Comparison of ENCODE assay signal across 1 cellular context in the genomic region with DNA sequence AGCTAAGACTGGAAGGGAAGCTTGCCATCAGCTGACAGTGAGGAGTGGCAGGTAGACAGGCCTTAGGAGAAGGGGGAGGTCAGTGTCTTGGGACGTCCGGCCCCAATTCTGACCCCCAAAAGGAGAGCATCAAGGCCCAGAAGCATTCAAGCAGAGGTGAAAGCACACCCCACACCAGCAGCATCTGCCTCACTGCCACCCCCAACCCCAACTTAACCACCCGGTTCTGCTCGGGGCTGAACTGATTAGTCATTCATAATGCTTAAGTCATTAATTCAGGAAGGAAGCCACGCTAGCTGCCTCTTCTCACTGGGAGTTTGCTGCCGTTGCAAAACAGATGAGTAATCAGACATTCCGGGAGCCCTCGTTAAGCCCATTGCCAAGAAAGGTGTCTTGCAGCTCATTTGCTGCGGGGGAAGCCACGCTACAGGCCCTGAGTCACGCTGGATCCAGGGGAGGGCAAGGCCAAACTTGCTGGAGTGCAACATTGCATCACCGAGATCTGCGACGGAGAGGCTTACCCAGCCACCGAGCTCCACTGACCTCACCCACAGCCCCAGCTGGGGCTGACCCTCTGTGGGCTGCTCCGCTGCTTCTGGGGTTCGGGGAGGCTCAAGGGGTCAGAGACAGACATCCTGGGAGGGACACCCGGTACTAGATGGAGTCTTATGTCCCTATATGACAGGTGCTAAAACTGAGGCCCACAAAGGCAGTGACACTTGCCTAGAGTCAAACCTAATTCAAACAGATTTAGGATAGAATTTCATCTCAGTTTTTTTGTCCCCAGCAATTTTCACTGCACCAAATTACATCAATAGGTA.
TF ChIP-seq lines count a peak whose summit lies in the region.

No MANE protein-coding gene starts in this region.

TF ChIP-seq in HepG2, 621 proteins besides CTCF, POLR2A, EP300 and RAD21 (continues in another document):
- TF ChIP-seq SIX4 (CRISPR knock-in tag; IDR thresholded peaks at IDR 0.05) (no peak), SRSF9 (IDR thresholded peaks at IDR 0.05; ENCODE audit: borderline replicate concordance, insufficient read depth, low read depth, low read length, poor library complexity, severe bottlenecking) (no peak), RBFOX2 (IDR thresholded peaks at IDR 0.05; ENCODE audit: low read depth, low read length) (no peak), SRY (CRISPR knock-in tag; IDR thresholded peaks at IDR 0.05) (no peak), ZZZ3 (CRISPR knock-in tag; IDR thresholded peaks at IDR 0.05; ENCODE audit: borderline replicate concordance) (no peak), ARNT (IDR thresholded peaks at IDR 0.05) (no peak), ZNF546 (CRISPR knock-in tag; conservative IDR thresholded peaks at IDR 0.05) (no peak), ETV5 (CRISPR knock-in tag; IDR thresholded peaks at IDR 0.05; ENCODE audit: borderline replicate concordance) (no peak), ZNF75D (CRISPR knock-in tag; IDR thresholded peaks at IDR 0.05; ENCODE audit: borderline replicate concordance) (no peak), ZNF12 (CRISPR knock-in tag; IDR thresholded peaks at IDR 0.05) (peak; percentile 29; the same call in 1 of the 2 replicates), SMAD3 (CRISPR knock-in tag; IDR thresholded peaks at IDR 0.05) (peak; percentile 80; the same call in 1 of the 2 replicates), GATA4 (IDR thresholded peaks at IDR 0.05; ENCODE audit: borderline replicate concordance, low read depth) (no peak), ZNF598 (CRISPR knock-in tag; IDR thresholded peaks at IDR 0.05; ENCODE audit: borderline replicate concordance) (no peak), HOXD1 (CRISPR knock-in tag; IDR thresholded peaks at IDR 0.05) (no peak), ZNF616 (CRISPR knock-in tag; IDR thresholded peaks at IDR 0.05; ENCODE audit: low read depth) (no peak), NFYB (CRISPR knock-in tag; IDR thresholded peaks at IDR 0.05) (no peak), ZBTB7A (CRISPR knock-in tag; IDR thresholded peaks at IDR 0.05) (no peak), MED13 (CRISPR knock-in tag; IDR thresholded peaks at IDR 0.05) (no peak), ZNF781 (CRISPR knock-in tag; IDR thresholded peaks at IDR 0.05; ENCODE audit: borderline replicate concordance, not compliant biosample characterization) (peak; percentile 41), FOXC1 (CRISPR knock-in tag; IDR thresholded peaks at IDR 0.05; ENCODE audit: borderline replicate concordance) (no peak)
- TF ChIP-seq, protein P1, sequence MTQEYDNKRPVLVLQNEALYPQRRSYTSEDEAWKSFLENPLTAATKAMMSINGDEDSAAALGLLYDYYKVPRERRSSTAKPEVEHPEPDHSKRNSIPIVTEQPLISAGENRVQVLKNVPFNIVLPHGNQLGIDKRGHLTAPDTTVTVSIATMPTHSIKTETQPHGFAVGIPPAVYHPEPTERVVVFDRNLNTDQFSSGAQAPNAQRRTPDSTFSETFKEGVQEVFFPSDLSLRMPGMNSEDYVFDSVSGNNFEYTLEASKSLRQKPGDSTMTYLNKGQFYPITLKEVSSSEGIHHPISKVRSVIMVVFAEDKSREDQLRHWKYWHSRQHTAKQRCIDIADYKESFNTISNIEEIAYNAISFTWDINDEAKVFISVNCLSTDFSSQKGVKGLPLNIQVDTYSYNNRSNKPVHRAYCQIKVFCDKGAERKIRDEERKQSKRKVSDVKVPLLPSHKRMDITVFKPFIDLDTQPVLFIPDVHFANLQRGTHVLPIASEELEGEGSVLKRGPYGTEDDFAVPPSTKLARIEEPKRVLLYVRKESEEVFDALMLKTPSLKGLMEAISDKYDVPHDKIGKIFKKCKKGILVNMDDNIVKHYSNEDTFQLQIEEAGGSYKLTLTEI (CRISPR knock-in tag; conservative IDR thresholded peaks at IDR 0.05), result no peak
- TF ChIP-seq, protein P2, sequence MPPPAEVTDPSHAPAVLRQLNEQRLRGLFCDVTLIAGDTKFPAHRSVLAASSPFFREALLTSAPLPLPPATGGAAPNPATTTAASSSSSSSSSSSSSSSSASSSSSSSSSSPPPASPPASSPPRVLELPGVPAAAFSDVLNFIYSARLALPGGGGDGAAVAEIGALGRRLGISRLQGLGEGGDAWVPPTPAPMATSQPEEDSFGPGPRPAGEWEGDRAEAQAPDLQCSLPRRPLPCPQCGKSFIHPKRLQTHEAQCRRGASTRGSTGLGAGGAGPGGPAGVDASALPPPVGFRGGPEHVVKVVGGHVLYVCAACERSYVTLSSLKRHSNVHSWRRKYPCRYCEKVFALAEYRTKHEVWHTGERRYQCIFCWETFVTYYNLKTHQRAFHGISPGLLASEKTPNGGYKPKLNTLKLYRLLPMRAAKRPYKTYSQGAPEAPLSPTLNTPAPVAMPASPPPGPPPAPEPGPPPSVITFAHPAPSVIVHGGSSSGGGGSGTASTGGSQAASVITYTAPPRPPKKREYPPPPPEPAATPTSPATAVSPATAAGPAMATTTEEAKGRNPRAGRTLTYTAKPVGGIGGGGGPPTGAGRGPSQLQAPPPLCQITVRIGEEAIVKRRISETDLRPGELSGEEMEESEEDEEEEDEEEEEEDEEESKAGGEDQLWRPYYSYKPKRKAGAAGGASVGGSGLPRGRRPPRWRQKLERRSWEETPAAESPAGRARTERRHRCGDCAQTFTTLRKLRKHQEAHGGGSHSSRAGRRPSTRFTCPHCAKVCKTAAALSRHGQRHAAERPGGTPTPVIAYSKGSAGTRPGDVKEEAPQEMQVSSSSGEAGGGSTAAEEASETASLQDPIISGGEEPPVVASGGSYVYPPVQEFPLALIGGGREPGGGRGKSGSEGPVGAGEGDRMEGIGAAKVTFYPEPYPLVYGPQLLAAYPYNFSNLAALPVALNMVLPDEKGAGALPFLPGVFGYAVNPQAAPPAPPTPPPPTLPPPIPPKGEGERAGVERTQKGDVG (CRISPR knock-in tag; IDR thresholded peaks at IDR 0.05; ENCODE audit: borderline replicate concordance), result no peak
- TF ChIP-seq, protein P3, sequence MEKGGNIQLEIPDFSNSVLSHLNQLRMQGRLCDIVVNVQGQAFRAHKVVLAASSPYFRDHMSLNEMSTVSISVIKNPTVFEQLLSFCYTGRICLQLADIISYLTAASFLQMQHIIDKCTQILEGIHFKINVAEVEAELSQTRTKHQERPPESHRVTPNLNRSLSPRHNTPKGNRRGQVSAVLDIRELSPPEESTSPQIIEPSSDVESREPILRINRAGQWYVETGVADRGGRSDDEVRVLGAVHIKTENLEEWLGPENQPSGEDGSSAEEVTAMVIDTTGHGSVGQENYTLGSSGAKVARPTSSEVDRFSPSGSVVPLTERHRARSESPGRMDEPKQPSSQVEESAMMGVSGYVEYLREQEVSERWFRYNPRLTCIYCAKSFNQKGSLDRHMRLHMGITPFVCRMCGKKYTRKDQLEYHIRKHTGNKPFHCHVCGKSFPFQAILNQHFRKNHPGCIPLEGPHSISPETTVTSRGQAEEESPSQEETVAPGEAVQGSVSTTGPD (CRISPR knock-in tag; IDR thresholded peaks at IDR 0.05), result no peak
- TF ChIP-seq, protein P4, sequence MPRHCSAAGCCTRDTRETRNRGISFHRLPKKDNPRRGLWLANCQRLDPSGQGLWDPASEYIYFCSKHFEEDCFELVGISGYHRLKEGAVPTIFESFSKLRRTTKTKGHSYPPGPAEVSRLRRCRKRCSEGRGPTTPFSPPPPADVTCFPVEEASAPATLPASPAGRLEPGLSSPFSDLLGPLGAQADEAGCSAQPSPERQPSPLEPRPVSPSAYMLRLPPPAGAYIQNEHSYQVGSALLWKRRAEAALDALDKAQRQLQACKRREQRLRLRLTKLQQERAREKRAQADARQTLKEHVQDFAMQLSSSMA (CRISPR knock-in tag; IDR thresholded peaks at IDR 0.05), result no peak
- TF ChIP-seq, protein P5, sequence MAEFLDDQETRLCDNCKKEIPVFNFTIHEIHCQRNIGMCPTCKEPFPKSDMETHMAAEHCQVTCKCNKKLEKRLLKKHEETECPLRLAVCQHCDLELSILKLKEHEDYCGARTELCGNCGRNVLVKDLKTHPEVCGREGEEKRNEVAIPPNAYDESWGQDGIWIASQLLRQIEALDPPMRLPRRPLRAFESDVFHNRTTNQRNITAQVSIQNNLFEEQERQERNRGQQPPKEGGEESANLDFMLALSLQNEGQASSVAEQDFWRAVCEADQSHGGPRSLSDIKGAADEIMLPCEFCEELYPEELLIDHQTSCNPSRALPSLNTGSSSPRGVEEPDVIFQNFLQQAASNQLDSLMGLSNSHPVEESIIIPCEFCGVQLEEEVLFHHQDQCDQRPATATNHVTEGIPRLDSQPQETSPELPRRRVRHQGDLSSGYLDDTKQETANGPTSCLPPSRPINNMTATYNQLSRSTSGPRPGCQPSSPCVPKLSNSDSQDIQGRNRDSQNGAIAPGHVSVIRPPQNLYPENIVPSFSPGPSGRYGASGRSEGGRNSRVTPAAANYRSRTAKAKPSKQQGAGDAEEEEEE (CRISPR knock-in tag; IDR thresholded peaks at IDR 0.05; ENCODE audit: borderline replicate concordance), result no peak
- TF ChIP-seq, protein P6, sequence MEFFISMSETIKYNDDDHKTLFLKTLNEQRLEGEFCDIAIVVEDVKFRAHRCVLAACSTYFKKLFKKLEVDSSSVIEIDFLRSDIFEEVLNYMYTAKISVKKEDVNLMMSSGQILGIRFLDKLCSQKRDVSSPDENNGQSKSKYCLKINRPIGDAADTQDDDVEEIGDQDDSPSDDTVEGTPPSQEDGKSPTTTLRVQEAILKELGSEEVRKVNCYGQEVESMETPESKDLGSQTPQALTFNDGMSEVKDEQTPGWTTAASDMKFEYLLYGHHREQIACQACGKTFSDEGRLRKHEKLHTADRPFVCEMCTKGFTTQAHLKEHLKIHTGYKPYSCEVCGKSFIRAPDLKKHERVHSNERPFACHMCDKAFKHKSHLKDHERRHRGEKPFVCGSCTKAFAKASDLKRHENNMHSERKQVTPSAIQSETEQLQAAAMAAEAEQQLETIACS (CRISPR knock-in tag; IDR thresholded peaks at IDR 0.05), result no peak
- TF ChIP-seq, protein P7, sequence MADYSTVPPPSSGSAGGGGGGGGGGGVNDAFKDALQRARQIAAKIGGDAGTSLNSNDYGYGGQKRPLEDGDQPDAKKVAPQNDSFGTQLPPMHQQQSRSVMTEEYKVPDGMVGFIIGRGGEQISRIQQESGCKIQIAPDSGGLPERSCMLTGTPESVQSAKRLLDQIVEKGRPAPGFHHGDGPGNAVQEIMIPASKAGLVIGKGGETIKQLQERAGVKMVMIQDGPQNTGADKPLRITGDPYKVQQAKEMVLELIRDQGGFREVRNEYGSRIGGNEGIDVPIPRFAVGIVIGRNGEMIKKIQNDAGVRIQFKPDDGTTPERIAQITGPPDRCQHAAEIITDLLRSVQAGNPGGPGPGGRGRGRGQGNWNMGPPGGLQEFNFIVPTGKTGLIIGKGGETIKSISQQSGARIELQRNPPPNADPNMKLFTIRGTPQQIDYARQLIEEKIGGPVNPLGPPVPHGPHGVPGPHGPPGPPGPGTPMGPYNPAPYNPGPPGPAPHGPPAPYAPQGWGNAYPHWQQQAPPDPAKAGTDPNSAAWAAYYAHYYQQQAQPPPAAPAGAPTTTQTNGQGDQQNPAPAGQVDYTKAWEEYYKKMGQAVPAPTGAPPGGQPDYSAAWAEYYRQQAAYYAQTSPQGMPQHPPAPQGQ (CRISPR knock-in tag; IDR thresholded peaks at IDR 0.05; ENCODE audit: borderline replicate concordance), result no peak
- TF ChIP-seq, protein P8, sequence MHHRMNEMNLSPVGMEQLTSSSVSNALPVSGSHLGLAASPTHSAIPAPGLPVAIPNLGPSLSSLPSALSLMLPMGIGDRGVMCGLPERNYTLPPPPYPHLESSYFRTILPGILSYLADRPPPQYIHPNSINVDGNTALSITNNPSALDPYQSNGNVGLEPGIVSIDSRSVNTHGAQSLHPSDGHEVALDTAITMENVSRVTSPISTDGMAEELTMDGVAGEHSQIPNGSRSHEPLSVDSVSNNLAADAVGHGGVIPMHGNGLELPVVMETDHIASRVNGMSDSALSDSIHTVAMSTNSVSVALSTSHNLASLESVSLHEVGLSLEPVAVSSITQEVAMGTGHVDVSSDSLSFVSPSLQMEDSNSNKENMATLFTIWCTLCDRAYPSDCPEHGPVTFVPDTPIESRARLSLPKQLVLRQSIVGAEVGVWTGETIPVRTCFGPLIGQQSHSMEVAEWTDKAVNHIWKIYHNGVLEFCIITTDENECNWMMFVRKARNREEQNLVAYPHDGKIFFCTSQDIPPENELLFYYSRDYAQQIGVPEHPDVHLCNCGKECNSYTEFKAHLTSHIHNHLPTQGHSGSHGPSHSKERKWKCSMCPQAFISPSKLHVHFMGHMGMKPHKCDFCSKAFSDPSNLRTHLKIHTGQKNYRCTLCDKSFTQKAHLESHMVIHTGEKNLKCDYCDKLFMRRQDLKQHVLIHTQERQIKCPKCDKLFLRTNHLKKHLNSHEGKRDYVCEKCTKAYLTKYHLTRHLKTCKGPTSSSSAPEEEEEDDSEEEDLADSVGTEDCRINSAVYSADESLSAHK (CRISPR knock-in tag; IDR thresholded peaks at IDR 0.05; ENCODE audit: borderline replicate concordance), result no peak
- TF ChIP-seq, protein P9, sequence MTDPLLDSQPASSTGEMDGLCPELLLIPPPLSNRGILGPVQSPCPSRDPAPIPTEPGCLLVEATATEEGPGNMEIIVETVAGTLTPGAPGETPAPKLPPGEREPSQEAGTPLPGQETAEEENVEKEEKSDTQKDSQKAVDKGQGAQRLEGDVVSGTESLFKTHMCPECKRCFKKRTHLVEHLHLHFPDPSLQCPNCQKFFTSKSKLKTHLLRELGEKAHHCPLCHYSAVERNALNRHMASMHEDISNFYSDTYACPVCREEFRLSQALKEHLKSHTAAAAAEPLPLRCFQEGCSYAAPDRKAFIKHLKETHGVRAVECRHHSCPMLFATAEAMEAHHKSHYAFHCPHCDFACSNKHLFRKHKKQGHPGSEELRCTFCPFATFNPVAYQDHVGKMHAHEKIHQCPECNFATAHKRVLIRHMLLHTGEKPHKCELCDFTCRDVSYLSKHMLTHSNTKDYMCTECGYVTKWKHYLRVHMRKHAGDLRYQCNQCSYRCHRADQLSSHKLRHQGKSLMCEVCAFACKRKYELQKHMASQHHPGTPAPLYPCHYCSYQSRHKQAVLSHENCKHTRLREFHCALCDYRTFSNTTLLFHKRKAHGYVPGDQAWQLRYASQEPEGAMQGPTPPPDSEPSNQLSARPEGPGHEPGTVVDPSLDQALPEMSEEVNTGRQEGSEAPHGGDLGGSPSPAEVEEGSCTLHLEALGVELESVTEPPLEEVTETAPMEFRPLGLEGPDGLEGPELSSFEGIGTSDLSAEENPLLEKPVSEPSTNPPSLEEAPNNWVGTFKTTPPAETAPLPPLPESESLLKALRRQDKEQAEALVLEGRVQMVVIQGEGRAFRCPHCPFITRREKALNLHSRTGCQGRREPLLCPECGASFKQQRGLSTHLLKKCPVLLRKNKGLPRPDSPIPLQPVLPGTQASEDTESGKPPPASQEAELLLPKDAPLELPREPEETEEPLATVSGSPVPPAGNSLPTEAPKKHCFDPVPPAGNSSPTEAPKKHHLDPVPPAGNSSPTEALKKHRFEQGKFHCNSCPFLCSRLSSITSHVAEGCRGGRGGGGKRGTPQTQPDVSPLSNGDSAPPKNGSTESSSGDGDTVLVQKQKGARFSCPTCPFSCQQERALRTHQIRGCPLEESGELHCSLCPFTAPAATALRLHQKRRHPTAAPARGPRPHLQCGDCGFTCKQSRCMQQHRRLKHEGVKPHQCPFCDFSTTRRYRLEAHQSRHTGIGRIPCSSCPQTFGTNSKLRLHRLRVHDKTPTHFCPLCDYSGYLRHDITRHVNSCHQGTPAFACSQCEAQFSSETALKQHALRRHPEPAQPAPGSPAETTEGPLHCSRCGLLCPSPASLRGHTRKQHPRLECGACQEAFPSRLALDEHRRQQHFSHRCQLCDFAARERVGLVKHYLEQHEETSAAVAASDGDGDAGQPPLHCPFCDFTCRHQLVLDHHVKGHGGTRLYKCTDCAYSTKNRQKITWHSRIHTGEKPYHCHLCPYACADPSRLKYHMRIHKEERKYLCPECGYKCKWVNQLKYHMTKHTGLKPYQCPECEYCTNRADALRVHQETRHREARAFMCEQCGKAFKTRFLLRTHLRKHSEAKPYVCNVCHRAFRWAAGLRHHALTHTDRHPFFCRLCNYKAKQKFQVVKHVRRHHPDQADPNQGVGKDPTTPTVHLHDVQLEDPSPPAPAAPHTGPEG (CRISPR knock-in tag; IDR thresholded peaks at IDR 0.05), result no peak
